Comparison of ENCODE assay signal across 1 cellular context in the genomic region with DNA sequence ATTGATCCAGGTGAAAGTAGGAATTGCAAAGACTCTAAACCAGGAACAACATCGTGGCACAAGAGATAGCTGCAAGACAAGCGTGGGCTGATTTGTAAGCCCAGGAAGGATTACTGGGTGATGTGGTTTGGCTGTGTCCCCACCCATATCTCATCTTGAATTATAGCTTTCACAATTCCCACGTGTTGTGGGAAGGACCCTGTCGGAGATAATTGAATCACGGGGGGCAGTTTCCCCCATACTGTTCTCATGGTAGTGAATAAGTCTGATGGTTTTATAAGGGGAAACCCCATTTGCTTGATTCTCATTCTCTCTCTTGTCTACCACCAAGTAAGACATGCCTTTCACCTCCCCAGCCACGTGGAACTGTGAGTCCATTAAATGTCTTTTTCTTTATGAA.
TF ChIP-seq lines count a peak whose summit lies in the region.

No MANE protein-coding gene starts in this region.

TF ChIP-seq in K562, 482 proteins besides CTCF, POLR2A, EP300 and RAD21 (continued from another document and continues in another):
- TF ChIP-seq MITF (IDR thresholded peaks at IDR 0.05) (no peak), RBBP5 (IDR thresholded peaks at IDR 0.05; ENCODE audit: borderline replicate concordance, insufficient read depth, low read length, poor library complexity, severe bottlenecking) (no peak), ZNF354B (CRISPR knock-in tag; IDR thresholded peaks at IDR 0.05) (no peak), PHF8 (IDR thresholded peaks at IDR 0.05; ENCODE audit: borderline replicate concordance, low read length) (no peak), ZNF197 (CRISPR knock-in tag; IDR thresholded peaks at IDR 0.05; ENCODE audit: low read depth) (no peak), ZNF41 (CRISPR knock-in tag; conservative IDR thresholded peaks at IDR 0.05) (no peak), HMG20A (CRISPR knock-in tag; conservative IDR thresholded peaks at IDR 0.05) (no peak), THAP7 (CRISPR knock-in tag; IDR thresholded peaks at IDR 0.05) (no peak), ZNF445 (CRISPR knock-in tag; IDR thresholded peaks at IDR 0.05; ENCODE audit: low read depth) (no peak), FOXJ3 (CRISPR knock-in tag; IDR thresholded peaks at IDR 0.05) (no peak), KDM5B (IDR thresholded peaks at IDR 0.05; ENCODE audit: insufficient replicate concordance, low read depth, low read length) (no peak), MEIS2 (IDR thresholded peaks at IDR 0.05; ENCODE audit: partially characterized antibody) (peak; percentile 88), TAF9B (IDR thresholded peaks at IDR 0.05; ENCODE audit: partially characterized antibody) (no peak), DPF2 (IDR thresholded peaks at IDR 0.05) (peak; percentile 41; the same call in 1 of the 2 replicates), STAT5B (CRISPR knock-in tag; IDR thresholded peaks at IDR 0.05) (no peak), POLR2AphosphoS2 (IDR thresholded peaks at IDR 0.05; ENCODE audit: low read length) (no peak), TEAD2 (tag; IDR thresholded peaks at IDR 0.05) (no peak), PKNOX1 (IDR thresholded peaks at IDR 0.05) (peak; percentile 49), BRD4 (IDR thresholded peaks at IDR 0.05) (no peak), HDAC8 (tag; IDR thresholded peaks at IDR 0.05) (no peak), NCOA6 (IDR thresholded peaks at IDR 0.05) (no peak), MGA (IDR thresholded peaks at IDR 0.05) (peak; percentile 59), ETV1 (tag; conservative IDR thresholded peaks at IDR 0.05; ENCODE audit: low read depth) (no peak)
- TF ChIP-seq, protein P1, sequence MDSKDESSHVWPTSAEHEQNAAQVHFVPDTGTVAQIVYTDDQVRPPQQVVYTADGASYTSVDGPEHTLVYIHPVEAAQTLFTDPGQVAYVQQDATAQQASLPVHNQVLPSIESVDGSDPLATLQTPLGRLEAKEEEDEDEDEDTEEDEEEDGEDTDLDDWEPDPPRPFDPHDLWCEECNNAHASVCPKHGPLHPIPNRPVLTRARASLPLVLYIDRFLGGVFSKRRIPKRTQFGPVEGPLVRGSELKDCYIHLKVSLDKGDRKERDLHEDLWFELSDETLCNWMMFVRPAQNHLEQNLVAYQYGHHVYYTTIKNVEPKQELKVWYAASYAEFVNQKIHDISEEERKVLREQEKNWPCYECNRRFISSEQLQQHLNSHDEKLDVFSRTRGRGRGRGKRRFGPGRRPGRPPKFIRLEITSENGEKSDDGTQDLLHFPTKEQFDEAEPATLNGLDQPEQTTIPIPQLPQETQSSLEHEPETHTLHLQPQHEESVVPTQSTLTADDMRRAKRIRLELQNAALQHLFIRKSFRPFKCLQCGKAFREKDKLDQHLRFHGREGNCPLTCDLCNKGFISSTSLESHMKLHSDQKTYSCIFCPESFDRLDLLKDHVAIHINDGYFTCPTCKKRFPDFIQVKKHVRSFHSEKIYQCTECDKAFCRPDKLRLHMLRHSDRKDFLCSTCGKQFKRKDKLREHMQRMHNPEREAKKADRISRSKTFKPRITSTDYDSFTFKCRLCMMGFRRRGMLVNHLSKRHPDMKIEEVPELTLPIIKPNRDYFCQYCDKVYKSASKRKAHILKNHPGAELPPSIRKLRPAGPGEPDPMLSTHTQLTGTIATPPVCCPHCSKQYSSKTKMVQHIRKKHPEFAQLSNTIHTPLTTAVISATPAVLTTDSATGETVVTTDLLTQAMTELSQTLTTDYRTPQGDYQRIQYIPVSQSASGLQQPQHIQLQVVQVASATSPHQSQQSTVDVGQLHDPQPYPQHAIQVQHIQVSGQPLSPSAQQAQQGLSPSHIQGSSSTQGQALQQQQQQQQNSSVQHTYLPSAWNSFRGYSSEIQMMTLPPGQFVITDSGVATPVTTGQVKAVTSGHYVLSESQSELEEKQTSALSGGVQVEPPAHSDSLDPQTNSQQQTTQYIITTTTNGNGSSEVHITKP (IDR thresholded peaks at IDR 0.05; ENCODE audit: partially characterized antibody), result no peak
- TF ChIP-seq, protein P2, sequence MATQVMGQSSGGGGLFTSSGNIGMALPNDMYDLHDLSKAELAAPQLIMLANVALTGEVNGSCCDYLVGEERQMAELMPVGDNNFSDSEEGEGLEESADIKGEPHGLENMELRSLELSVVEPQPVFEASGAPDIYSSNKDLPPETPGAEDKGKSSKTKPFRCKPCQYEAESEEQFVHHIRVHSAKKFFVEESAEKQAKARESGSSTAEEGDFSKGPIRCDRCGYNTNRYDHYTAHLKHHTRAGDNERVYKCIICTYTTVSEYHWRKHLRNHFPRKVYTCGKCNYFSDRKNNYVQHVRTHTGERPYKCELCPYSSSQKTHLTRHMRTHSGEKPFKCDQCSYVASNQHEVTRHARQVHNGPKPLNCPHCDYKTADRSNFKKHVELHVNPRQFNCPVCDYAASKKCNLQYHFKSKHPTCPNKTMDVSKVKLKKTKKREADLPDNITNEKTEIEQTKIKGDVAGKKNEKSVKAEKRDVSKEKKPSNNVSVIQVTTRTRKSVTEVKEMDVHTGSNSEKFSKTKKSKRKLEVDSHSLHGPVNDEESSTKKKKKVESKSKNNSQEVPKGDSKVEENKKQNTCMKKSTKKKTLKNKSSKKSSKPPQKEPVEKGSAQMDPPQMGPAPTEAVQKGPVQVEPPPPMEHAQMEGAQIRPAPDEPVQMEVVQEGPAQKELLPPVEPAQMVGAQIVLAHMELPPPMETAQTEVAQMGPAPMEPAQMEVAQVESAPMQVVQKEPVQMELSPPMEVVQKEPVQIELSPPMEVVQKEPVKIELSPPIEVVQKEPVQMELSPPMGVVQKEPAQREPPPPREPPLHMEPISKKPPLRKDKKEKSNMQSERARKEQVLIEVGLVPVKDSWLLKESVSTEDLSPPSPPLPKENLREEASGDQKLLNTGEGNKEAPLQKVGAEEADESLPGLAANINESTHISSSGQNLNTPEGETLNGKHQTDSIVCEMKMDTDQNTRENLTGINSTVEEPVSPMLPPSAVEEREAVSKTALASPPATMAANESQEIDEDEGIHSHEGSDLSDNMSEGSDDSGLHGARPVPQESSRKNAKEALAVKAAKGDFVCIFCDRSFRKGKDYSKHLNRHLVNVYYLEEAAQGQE (CRISPR knock-in tag; IDR thresholded peaks at IDR 0.05; ENCODE audit: low read depth), result no peak
- TF ChIP-seq, protein P3, sequence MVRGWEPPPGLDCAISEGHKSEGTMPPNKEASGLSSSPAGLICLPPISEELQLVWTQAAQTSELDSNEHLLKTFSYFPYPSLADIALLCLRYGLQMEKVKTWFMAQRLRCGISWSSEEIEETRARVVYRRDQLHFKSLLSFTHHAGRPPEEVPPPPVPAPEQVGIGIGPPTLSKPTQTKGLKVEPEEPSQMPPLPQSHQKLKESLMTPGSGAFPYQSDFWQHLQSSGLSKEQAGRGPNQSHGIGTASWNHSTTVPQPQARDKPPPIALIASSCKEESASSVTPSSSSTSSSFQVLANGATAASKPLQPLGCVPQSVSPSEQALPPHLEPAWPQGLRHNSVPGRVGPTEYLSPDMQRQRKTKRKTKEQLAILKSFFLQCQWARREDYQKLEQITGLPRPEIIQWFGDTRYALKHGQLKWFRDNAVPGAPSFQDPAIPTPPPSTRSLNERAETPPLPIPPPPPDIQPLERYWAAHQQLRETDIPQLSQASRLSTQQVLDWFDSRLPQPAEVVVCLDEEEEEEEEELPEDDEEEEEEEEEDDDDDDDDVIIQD (CRISPR knock-in tag; IDR thresholded peaks at IDR 0.05), result no peak
- TF ChIP-seq, protein P4, sequence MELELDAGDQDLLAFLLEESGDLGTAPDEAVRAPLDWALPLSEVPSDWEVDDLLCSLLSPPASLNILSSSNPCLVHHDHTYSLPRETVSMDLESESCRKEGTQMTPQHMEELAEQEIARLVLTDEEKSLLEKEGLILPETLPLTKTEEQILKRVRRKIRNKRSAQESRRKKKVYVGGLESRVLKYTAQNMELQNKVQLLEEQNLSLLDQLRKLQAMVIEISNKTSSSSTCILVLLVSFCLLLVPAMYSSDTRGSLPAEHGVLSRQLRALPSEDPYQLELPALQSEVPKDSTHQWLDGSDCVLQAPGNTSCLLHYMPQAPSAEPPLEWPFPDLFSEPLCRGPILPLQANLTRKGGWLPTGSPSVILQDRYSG (tag; conservative IDR thresholded peaks at IDR 0.05; ENCODE audit: low read depth), result no peak
